ENCODE assay signal across 11 cellular contexts in genomic region chr1:226645279-226645976, GRCh38.
DNase-seq lines count a peak whose midpoint lies in the region; ATAC-seq, FAIRE-seq and TF ChIP-seq lines count a peak whose summit lies in the region.
"Had no signal": no experiment of that assay in that cellular context is flagged by ENCODE, and none has a peak within 500 bp of the region (broad histone marks: within the 10 kb centered on the region; RNA-seq: fewer than 3 reads in every experiment).

No MANE protein-coding gene starts in this region.

- POLR2A ChIA-PET in CD4-positive, alpha-beta T cell (lab: Charles Lee): interaction anchor here (0.6 to 3.0 kb wide), 7 partner anchors 8 to 155 kb away, joined by 3 to 18 read pairs (median 7); no protein-coding TSS in a partner anchor
- POLR2A ChIA-PET in H1 (lab: Charles Lee; ENCODE audit: partially characterized antibody): no interaction called here

- no peak overlapping the region for H3K23ac ChIP-seq in H1 (ENCODE audit: insufficient read length)
- no peak overlapping the region for H3K23ac ChIP-seq in mesendoderm (ENCODE audit: low read length)

- no peak overlapping the region for H3K56ac ChIP-seq in H1 (replicated peaks; ENCODE audit: insufficient read length, low read depth, low read length)
- no peak overlapping the region for H3K56ac ChIP-seq in mesendoderm (ENCODE audit: low read length)

- peak; percentile 15 for ATAC-seq in CD4-positive, alpha-beta T cell (ENCODE audit: poor library complexity)
- ATAC-seq in sciatic nerve (no peak), GM18909 (IDR thresholded peaks at IDR 0.05; ENCODE audit: poor library complexity, unreplicated experiment) (no peak)

- H4K20me1 ChIP-seq in H1 (replicated peaks in 1 of 2; ENCODE audit: control insufficient read depth in 1 of 2, insufficient read depth in 2 of 2, low read length in 2 of 2): peaks cover 0 to 4% of the 10 kb centered on the region in 2 experiments

- H3K27me3 ChIP-seq in CD4-positive, alpha-beta T cell (ENCODE audit: control insufficient read depth, insufficient read depth, low read length): no peaks in the 10 kb centered on the region
- no peaks in the 10 kb centered on the region for H3K27me3 ChIP-seq in SJCRH30
- H3K27me3 ChIP-seq in H1 (replicated peaks in 1 of 4; ENCODE audit: control insufficient read depth in 3 of 4, extremely low read depth in 1 of 4, insufficient read depth in 3 of 4, low read length in 3 of 4): no peaks in the 10 kb centered on the region; a peak in 1 of 7 replicates
- no peaks in the 10 kb centered on the region for H3K27me3 ChIP-seq in small intestine (ENCODE audit: control insufficient read depth in 2 of 2, insufficient read depth in 2 of 2, low read length in 2 of 2)
- H3K27me3 ChIP-seq in mesendoderm (ENCODE audit: insufficient read depth, low read length, poor library complexity): no peaks in the 10 kb centered on the region
- H3K27me3 ChIP-seq: ovary had no signal

- H2AFZ ChIP-seq in H1 (ENCODE audit: low read length): no peak overlapping the region

- FAIRE-seq in H1 (lab: Jason Lieb, UNC) (no peak), small intestine (lab: Jason Lieb, UNC) (no peak)

- 0 out of 2 replicates have a peak overlapping the region, but pooled peaks have one; percentile 19 for H2BK12ac ChIP-seq in H1 (ENCODE audit: low read depth, low read length)

- no peak for TF ChIP-seq RAD21 in H1 (IDR thresholded peaks at IDR 0.05 in 1 of 2, conservative IDR thresholded peaks at IDR 0.05 in 1 of 2; ENCODE audit: low read depth in 2 of 2, low read length in 2 of 2)

- no peaks in the 10 kb centered on the region for H3K9me3 ChIP-seq in CD4-positive, alpha-beta T cell (ENCODE audit: control insufficient read depth, low read length)
- no peaks in the 10 kb centered on the region for H3K9me3 ChIP-seq in SJCRH30 (replicated peaks)
- no peaks in the 10 kb centered on the region for H3K9me3 ChIP-seq in H1 (ENCODE audit: insufficient read depth in 2 of 2, low read depth in 1 of 2, low read length in 1 of 2)
- H3K9me3 ChIP-seq in small intestine (ENCODE audit: control insufficient read depth, low read depth): no peaks in the 10 kb centered on the region
- H3K9me3 ChIP-seq: ovary had no signal

- no peaks in the 10 kb centered on the region for H3K27me3 Mint-ChIP-seq in CD4-positive, alpha-beta T cell

- CTCF ChIA-PET in CD4-positive, alpha-beta T cell (lab: Charles Lee): interaction anchor here (1.2 to 1.7 kb wide), 2 partner anchors 22 to 42 kb away, joined by 3 to 7 read pairs; no protein-coding TSS in a partner anchor
- CTCF ChIA-PET in H1 (lab: Charles Lee; ENCODE audit: partially characterized antibody): interaction anchor here (1.7 to 3.9 kb wide), 3 partner anchors 12 to 66 kb away, joined by 3 to 17 read pairs (median 5); no protein-coding TSS in a partner anchor

- peaks cover 96% of the 10 kb centered on the region for H3K36me3 Mint-ChIP-seq in CD4-positive, alpha-beta T cell (ENCODE audit: low read depth)

- H3K9ac ChIP-seq in H1 (replicated peaks in 1 of 4; ENCODE audit: extremely low read depth in 1 of 4, low read depth in 3 of 4, low read length in 3 of 4) (no peak overlapping the region), mesendoderm (ENCODE audit: low read length) (no peak overlapping the region)

- H2BK120ac ChIP-seq in H1 (replicated peaks; ENCODE audit: low read depth, low read length): no peak overlapping the region
- H2BK120ac ChIP-seq in mesendoderm (ENCODE audit: low read depth, low read length): no peak overlapping the region

- no peak for TF ChIP-seq POLR2A in H1 (IDR thresholded peaks at IDR 0.05; ENCODE audit: control extremely low read depth in 1 of 2, low read depth in 2 of 2, low read length in 2 of 2)

- H3K36me3 ChIP-seq in SJCRH30 (peaks cover 29% of the 10 kb centered on the region), H1 (ENCODE audit: control insufficient read depth in 2 of 4, insufficient read depth in 4 of 4, low read length in 3 of 4) (no peaks in the 10 kb centered on the region), small intestine (ENCODE audit: control insufficient read depth in 2 of 2, insufficient read depth in 2 of 2, low read length in 2 of 2) (no peaks in the 10 kb centered on the region), mesendoderm (ENCODE audit: control insufficient read depth, insufficient read depth, low read length) (peaks cover 1% of the 10 kb centered on the region)
- H3K36me3 ChIP-seq: ovary had no signal

- peaks cover 55% of the 10 kb centered on the region for H3K4me1 ChIP-seq in SJCRH30
- peaks cover 0 to 5% (median 2%) of the 10 kb centered on the region in 4 experiments; a peak in 4 of 7 replicates for H3K4me1 ChIP-seq in H1 (replicated peaks in 1 of 4; ENCODE audit: control insufficient read depth in 3 of 4, insufficient read depth in 4 of 4, low read length in 3 of 4)
- peaks cover 3 to 4% of the 10 kb centered on the region in 2 donors for H3K4me1 ChIP-seq in small intestine (ENCODE audit: control insufficient read depth in 2 of 2, insufficient read depth in 1 of 2, low read depth in 1 of 2, low read length in 1 of 2)
- H3K4me1 ChIP-seq in mesendoderm (ENCODE audit: control insufficient read depth, low read depth, low read length): peaks cover 2% of the 10 kb centered on the region

- no peak overlapping the region for H3K4ac ChIP-seq in H1 (replicated peaks; ENCODE audit: insufficient read length, low read depth, low read length)
- H3K4ac ChIP-seq in mesendoderm (ENCODE audit: low read depth, low read length): no peak overlapping the region

- H2BK5ac ChIP-seq in H1 (ENCODE audit: low read depth, low read length) (0 out of 2 replicates have a peak overlapping the region, but pooled peaks have one; percentile 35), mesendoderm (ENCODE audit: low read length) (no peak overlapping the region)

- 89% methylated on average over 10 of the region's 10 CpGs; no CpG with 5 or more reads in 1 of the 2 experiments for WGBS in H1 (ENCODE audit: extremely low coverage in 1 of 2, insufficient coverage in 1 of 2, insufficient read length in 1 of 2, insufficient replicate concordance in 2 of 2, low coverage in 1 of 2, low lambda C conversion rate in 2 of 2, missing lambda C conversion rate in 1 of 2), 2 experiments
- WGBS in small intestine, 3 donors: 82 to 90% (median 86%) methylated on average over 10 of the region's 10 CpGs
- WGBS in mesendoderm (ENCODE audit: extremely low coverage, insufficient coverage, low lambda C conversion rate): no CpG with 5 or more reads among the region's 10 CpGs

- TF ChIP-seq EP300 in H1 (IDR thresholded peaks at IDR 0.05; ENCODE audit: borderline replicate concordance in 1 of 2, low read depth in 2 of 2, low read length in 2 of 2): no peak

- H3K14ac ChIP-seq in H1 (ENCODE audit: insufficient read length): no peak overlapping the region

- H2BK15ac ChIP-seq in H1 (ENCODE audit: low read length) (no peak overlapping the region), mesendoderm (replicated peaks; ENCODE audit: low read depth) (no peak overlapping the region)

- no peaks in the 10 kb centered on the region for H3K23me2 ChIP-seq in H1 (ENCODE audit: low read depth, low read length)

- peaks cover 45% of the 10 kb centered on the region for H3K4me1 Mint-ChIP-seq in CD4-positive, alpha-beta T cell (ENCODE audit: low read depth)

- H4K5ac ChIP-seq in H1 (ENCODE audit: insufficient read length, low read depth, low read length) (no peak overlapping the region), mesendoderm (ENCODE audit: low read length) (no peak overlapping the region)

- no peak overlapping the region for H4K8ac ChIP-seq in H1 (ENCODE audit: extremely low read depth, insufficient read depth, low read length)
- H4K8ac ChIP-seq in mesendoderm (ENCODE audit: low read depth, low read length): no peak overlapping the region

- no peaks in the 10 kb centered on the region for H3K79me1 ChIP-seq in H1 (ENCODE audit: low read depth, low read length)
- H3K79me1 ChIP-seq in mesendoderm (ENCODE audit: low read length): peaks cover 3% of the 10 kb centered on the region

- H2AK5ac ChIP-seq in H1 (ENCODE audit: low read depth, low read length) (0 out of 2 replicates have a peak overlapping the region, but pooled peaks have one; percentile 28), mesendoderm (ENCODE audit: low read length) (no peak overlapping the region)

- no peak for TF ChIP-seq CTCF in CD4-positive, alpha-beta T cell (IDR thresholded peaks at IDR 0.05)
- no peak for TF ChIP-seq CTCF in H1 (IDR thresholded peaks at IDR 0.05; ENCODE audit: control extremely low read depth in 1 of 3, insufficient read depth in 1 of 3, low read depth in 1 of 3, low read length in 3 of 3)

- H2BK20ac ChIP-seq in H1 (ENCODE audit: low read length): no peak overlapping the region

- intact Hi-C loops in CD4-positive, alpha-beta T cell (cut with DNase I, micrococcal nuclease): no loop called here
- intact Hi-C loops in sciatic nerve (cut with DNase I): no loop called here

- no peak overlapping the region for H3K4me2 ChIP-seq in H1 (ENCODE audit: insufficient read depth in 1 of 2, low read depth in 2 of 2, low read length in 2 of 2)
- H3K4me2 ChIP-seq in mesendoderm (ENCODE audit: low read length): no peak overlapping the region

- H3K4me3 ChIP-seq in SJCRH30 (no peak overlapping the region), H1 (ENCODE audit: extremely low read depth in 1 of 4, insufficient read depth in 2 of 4, low read depth in 3 of 4, low read length in 4 of 4) (no peak overlapping the region), small intestine (ENCODE audit: low read depth in 1 of 2, low read length in 2 of 2) (no peak overlapping the region), mesendoderm (ENCODE audit: low read length) (no peak overlapping the region)
- H3K4me3 ChIP-seq: ovary had no signal

- no peak overlapping the region for H3K27ac Mint-ChIP-seq in CD4-positive, alpha-beta T cell

- H3K4me3 Mint-ChIP-seq in CD4-positive, alpha-beta T cell: peak overlapping the region; percentile 34

- H3K18ac ChIP-seq in H1 (ENCODE audit: extremely low read depth, low read length) (no peak overlapping the region), mesendoderm (ENCODE audit: low read length) (no peak overlapping the region)

- H4K91ac ChIP-seq in H1 (replicated peaks; ENCODE audit: insufficient read length, low read length): no peak overlapping the region

- no peak for DNase-seq in CD4-positive, alpha-beta T cell
- DNase-seq in SJCRH30 (no peak), H1 (ENCODE audit: low read depth in 1 of 2, low spot score in 2 of 2) (no peak), sciatic nerve (ENCODE audit: low spot score) (peak; percentile 27), small intestine (no peak), HK-2 (ENCODE audit: unreplicated experiment) (no peak), mesendoderm (no peak)
- DNase-seq: cerebellar nuclear complex, H7 had no signal

- no peaks in the 10 kb centered on the region for H3K79me2 ChIP-seq in H1 (ENCODE audit: control insufficient read depth in 1 of 2, insufficient read depth in 2 of 2, low read length in 2 of 2)
- no peaks in the 10 kb centered on the region for H3K79me2 ChIP-seq in mesendoderm (ENCODE audit: control insufficient read depth, insufficient read depth, low read length)

- no peaks in the 10 kb centered on the region for H3K9me3 Mint-ChIP-seq in CD4-positive, alpha-beta T cell

- H3K27ac ChIP-seq in CD4-positive, alpha-beta T cell (ENCODE audit: low read depth, low read length): peak overlapping the region; percentile 73
- H3K27ac ChIP-seq in SJCRH30 (peak overlapping the region; percentile 80; the same call in 1 of the 2 replicates), H1 (ENCODE audit: low read depth, low read length) (no peak overlapping the region), small intestine (ENCODE audit: low read depth in 1 of 2, low read length in 1 of 2) (no peak overlapping the region), mesendoderm (ENCODE audit: low read depth, low read length) (no peak overlapping the region)
- H3K27ac ChIP-seq: ovary had no signal

Comparison
In these comparisons a context has a peak if more than half of its experiments do, and no peak if none do; other contexts are left out.
1. H3K27ac ChIP-seq: peak in CD4-positive, alpha-beta T cell (single experiment) and SJCRH30 (single experiment); none in H1 (single experiment), small intestine (0 of 2) and mesendoderm (single experiment).